In genomic region chr11:46279393-46280099, GRCh38 we compare ENCODE assay signal across 8 cellular contexts. TPM values are rescaled to one million over a fixed set of nuclear protein-coding genes. Genes with fewer than 3 reads are reported as not detected.
DNase-seq lines count a peak whose midpoint lies in the region; ATAC-seq and TF ChIP-seq lines count a peak whose summit lies in the region.

No MANE protein-coding gene starts in this region.

- no peaks in the 10 kb centered on the region for H3K9me3 Mint-ChIP-seq in brain

- 0 out of 2 replicates have a peak overlapping the region, but pooled peaks have one; percentile 77 for H3K4me3 ChIP-seq in HUES64 (ENCODE audit: low read length)
- H3K4me3 ChIP-seq in stomach smooth muscle (ENCODE audit: low read length in 2 of 2): peak overlapping the region; percentile 40 to 68

- no peak for TF ChIP-seq CTCF in brain (conservative IDR thresholded peaks at IDR 0.05)

- H3K27ac ChIP-seq in HUES64 (ENCODE audit: low read depth, low read length): no peak overlapping the region
- H3K27ac ChIP-seq in stomach smooth muscle (ENCODE audit: low read length): no peak overlapping the region

- H3K9me3 ChIP-seq in HUES64 (ENCODE audit: insufficient read depth, low read depth, low read length) (no peaks in the 10 kb centered on the region), stomach smooth muscle (ENCODE audit: control insufficient read depth in 2 of 2, low read length in 2 of 2) (no peaks in the 10 kb centered on the region)

- H3K4me1 ChIP-seq in HUES64 (ENCODE audit: insufficient read depth, low read length) (peaks cover 33% of the 10 kb centered on the region), stomach smooth muscle (ENCODE audit: control insufficient read depth, insufficient read depth, low read length) (peaks cover 22% of the 10 kb centered on the region)

- peak overlapping the region; percentile 81 to 93 (median 93) for H3K4me3 Mint-ChIP-seq in brain

- H3K9ac ChIP-seq in HUES64 (ENCODE audit: low read depth, low read length) (no peak overlapping the region; the same call in 1 of the 2 replicates), stomach smooth muscle (ENCODE audit: low read length in 2 of 2) (no peak overlapping the region)

- no peaks in the 10 kb centered on the region for H3K27me3 ChIP-seq in HUES64 (ENCODE audit: insufficient read depth, low read length)
- peaks cover 28 to 32% of the 10 kb centered on the region in 2 donors for H3K27me3 ChIP-seq in stomach smooth muscle (ENCODE audit: control insufficient read depth in 1 of 2, insufficient read depth in 2 of 2, low read length in 2 of 2)

- H3K4me1 Mint-ChIP-seq in brain: peaks cover 60% of the 10 kb centered on the region

- ATAC-seq in left lobe of liver (peak; percentile 52), GM21619 (IDR thresholded peaks at IDR 0.05; ENCODE audit: unreplicated experiment) (no peak), HG03175 (IDR thresholded peaks at IDR 0.05; ENCODE audit: unreplicated experiment) (no peak)

- DNase-seq in left lobe of liver (ENCODE audit: low spot score) (no peak), NCI-H1436 treated with DMSO at 0.1 percent for 48 hours (lab: John Stamatoyannopoulos, UW) (no peak)
- DNase-seq in activated CD4-positive, alpha-beta T cell treated with anti-CD3 and anti-CD28 coated beads, Interleukin-2, amount 50 U/mL, for 1 hour: no peak

- WGBS in HUES64: 81% methylated on average over 12 of the region's 12 CpGs

- peaks cover 77% of the 10 kb centered on the region for H3K27me3 Mint-ChIP-seq in brain

- no peaks in the 10 kb centered on the region for H3K36me3 Mint-ChIP-seq in brain

- H3K36me3 ChIP-seq in HUES64 (ENCODE audit: insufficient read depth, low read length) (no peaks in the 10 kb centered on the region), stomach smooth muscle (ENCODE audit: control insufficient read depth in 2 of 2, insufficient read depth in 2 of 2, low read length in 2 of 2) (no peaks in the 10 kb centered on the region)

- H3K27ac Mint-ChIP-seq in brain: peak overlapping the region; percentile 54 to 88 (median 84)

RNA-seq across cellular contexts. Expression of gene CREB3L1, which starts 2.1 kb away (rescaled TPM):
- 4.6 TPM for polyA plus RNA-seq in HUES64 (2013, experiment 1 of 2)
- polyA plus RNA-seq in HUES64 (2013, experiment 2 of 2): 9.1 TPM
- polyA plus RNA-seq in brain (ENCODE audit: insufficient read depth, low read depth, low replicate concordance): 3.3 TPM
- total RNA-seq in left lobe of liver: 0.30 TPM
